In genomic region chr13:36706755-36707154, GRCh38 we compare ENCODE assay signal across 23 cellular contexts. TPM values are rescaled to one million over a fixed set of nuclear protein-coding genes. Genes with fewer than 3 reads are reported as not detected.
DNase-seq lines count a peak whose midpoint lies in the region; ATAC-seq, FAIRE-seq and TF ChIP-seq lines count a peak whose summit lies in the region.
"Had no signal": no experiment of that assay in that cellular context is flagged by ENCODE, and none has a peak within 500 bp of the region (broad histone marks: within the 10 kb centered on the region; RNA-seq: fewer than 3 reads in every experiment).

No MANE protein-coding gene starts in this region.

- no peak for ATAC-seq in GM19351 (IDR thresholded peaks at IDR 0.05; ENCODE audit: unreplicated experiment)
- ATAC-seq: stimulated activated naive CD8-positive, alpha-beta T cell treated with anti-CD3 and anti-CD28 coated beads, Interleukin-15, Interleukin-2, amounts not matched to agents 100 U/mL and 50 U/mL, for 24 hours had no signal

- POLR2A ChIA-PET in AG04450 (lab: Yijun Ruan, JAX) = no interaction called here

- peak; percentile 13 for DNase-seq in AG04450 (ENCODE audit: low read depth, low spot score)
- peak; percentile 26 for DNase-seq in HT1080 (ENCODE audit: low read depth)
- no peak for DNase-seq in bronchial epithelial cell (ENCODE audit: low read depth)
- peak; percentile 41 for DNase-seq in kidney glomerular epithelial cell (lab: John Stamatoyannopoulos, UW)
- DNase-seq in activated CD4-positive, alpha-beta T cell treated with anti-CD3 and anti-CD28 coated beads, Interleukin-2, amount 50 U/mL, for 4 hours = no peak
- DNase-seq in hypothalamus (lab: John Stamatoyannopoulos, UW) = no peak
- DNase-seq in activated CD4-positive, alpha-beta T cell treated with anti-CD3 and anti-CD28 coated beads for 48 hours = no peak
- DNase-seq: 8988T; activated CD4-positive, alpha-beta T cell treated with anti-CD3 and anti-CD28 coated beads, Interleukin-2, amount 50 U/mL, for 48 hours; activated effector memory CD4-positive, alpha-beta T cell treated with Interleukin-2 at 50 U/mL for 16 hours; adrenal gland; C1 segment of cervical spinal cord; glutamatergic neuron; left ventricle myocardium inferior; NCI-H2171 treated with DMSO at 0.1 percent for 48 hours; OCI-M1; stimulated activated naive CD8-positive, alpha-beta T cell treated with anti-CD3 and anti-CD28 coated beads, Interleukin-15, Interleukin-2, amounts not matched to agents 100 U/mL and 50 U/mL, for 24 hours; transverse colon had no signal

- no peaks in the 10 kb centered on the region for H3K9me3 ChIP-seq in AG04450 (ENCODE audit: control insufficient read depth, insufficient read depth, low read length)
- H3K9me3 ChIP-seq: adrenal gland, left ventricle myocardium inferior, transverse colon had no signal

- no peaks in the 10 kb centered on the region for H3K36me3 ChIP-seq in bronchial epithelial cell (ENCODE audit: control insufficient read depth, insufficient read depth, low read length)
- H3K36me3 ChIP-seq: adrenal gland, left ventricle myocardium inferior, transverse colon had no signal

- CTCF ChIA-PET in AG04450 (lab: Charles Lee) = interaction anchor here (3.3 kb wide), 1 partner anchor 29 kb away, joined by 11 read pairs; no protein-coding TSS in a partner anchor

- TF ChIP-seq CTCF in AG04450 (IDR thresholded peaks at IDR 0.05; ENCODE audit: low read depth, low read length) = no peak
- TF ChIP-seq CTCF in bronchial epithelial cell (IDR thresholded peaks at IDR 0.05; ENCODE audit: insufficient read depth, low read length, severe bottlenecking) = no peak

- no peak overlapping the region for H3K27ac ChIP-seq in AG04450 (ENCODE audit: low read depth, low read length)
- H3K27ac ChIP-seq: adrenal gland, epithelial cell of prostate, left ventricle myocardium inferior, transverse colon had no signal

- FAIRE-seq in bronchial epithelial cell (lab: Jason Lieb, UNC) = peak; percentile 50
- FAIRE-seq: D721Med, GM18507 had no signal

- H3K27me3 ChIP-seq in AG04450 (ENCODE audit: control insufficient read depth, insufficient read depth, low read length) (peaks cover 3% of the 10 kb centered on the region), bronchial epithelial cell (ENCODE audit: control insufficient read depth, insufficient read depth, low read length) (no peaks in the 10 kb centered on the region)
- H3K27me3 ChIP-seq: transverse colon had no signal

- H3K4me3 ChIP-seq in AG04450 (ENCODE audit: low read depth, low read length) = no peak overlapping the region
- H3K4me3 ChIP-seq in bronchial epithelial cell (ENCODE audit: low read depth, low read length) = no peak overlapping the region
- H3K4me3 ChIP-seq: adrenal gland, left ventricle myocardium inferior, transverse colon had no signal

RNA-seq across cellular contexts. Expression of gene SERTM1, which starts 32.9 kb away (rescaled TPM):
- polyA plus RNA-seq in AG04450 (2011; rRNA removed) = not detected in 2 replicates
- not detected in 2 replicates for polyA minus RNA-seq in AG04450 (2011; rRNA and poly(A)+ RNA removed)
- total RNA-seq in HT1080 (2014; rRNA removed; shearing (Covaris generic)) = 0.08 TPM in 1 of 2 replicates, not detected in the other
- polyA plus RNA-seq in HT1080 (2015; cell fraction: cytosol; rRNA removed) = 0.07 and 0.12 TPM in 2 replicates
- 0.05 TPM in 1 of 2 replicates, not detected in the other for polyA plus RNA-seq in HT1080 (2015; cell fraction: nucleus; rRNA removed)
- not detected in 2 replicates for total RNA-seq in bronchial epithelial cell
- polyA plus RNA-seq: neural cell had no signal

Comparison
In these comparisons a context has a peak if more than half of its experiments do, and no peak if none do; other contexts are left out.
1. DNase-seq: peak in AG04450 (single experiment), HT1080 (single experiment) and kidney glomerular epithelial cell (single experiment); none in bronchial epithelial cell (single experiment), activated CD4-positive, alpha-beta T cell treated with anti-CD3 and anti-CD28 coated beads, Interleukin-2, amount 50 U/mL, for 4 hours (0 of 2), hypothalamus (0 of 51) and activated CD4-positive, alpha-beta T cell treated with anti-CD3 and anti-CD28 coated beads for 48 hours (single experiment).